Comparison of ENCODE assay signal across 1 cellular context in genomic region chr14:52790756-52791203, GRCh38.
TF ChIP-seq lines count a peak whose summit lies in the region.

No MANE protein-coding gene starts in this region.

TF ChIP-seq in HCT116, 20 proteins besides CTCF, POLR2A, EP300 and RAD21 (continued from another document):
- TF ChIP-seq REST (IDR thresholded peaks at IDR 0.05; ENCODE audit: low read depth) = no peak
- TF ChIP-seq EZH2phosphoT487 (IDR thresholded peaks at IDR 0.05; ENCODE audit: borderline replicate concordance) = no peak
- TF ChIP-seq POLR2AphosphoS5 (IDR thresholded peaks at IDR 0.05; ENCODE audit: low read depth, low read length) = no peak
- no peak for TF ChIP-seq TCF7L2 (IDR thresholded peaks at IDR 0.05; ENCODE audit: borderline replicate concordance, extremely low read depth, insufficient read depth, insufficient read length)
- TF ChIP-seq JUND (IDR thresholded peaks at IDR 0.05) = no peak
- no peak for TF ChIP-seq YY1 (IDR thresholded peaks at IDR 0.05; ENCODE audit: extremely low read depth, insufficient replicate concordance, low read depth, low read length)
